Comparison of ENCODE assay signal across 1 cellular context in genomic region chr20:46332373-46333135, GRCh38.
TF ChIP-seq lines count a peak whose summit lies in the region.

No MANE protein-coding gene starts in this region.

TF ChIP-seq in WTC11, 78 proteins besides CTCF, POLR2A, EP300 and RAD21 (continued from another document):
- TF ChIP-seq HMGXB4 (CRISPR knock-in tag; IDR thresholded peaks at IDR 0.05), result no peak
- TF ChIP-seq ZMAT4 (CRISPR knock-in tag; IDR thresholded peaks at IDR 0.05), result no peak
- TF ChIP-seq FOXP1 (CRISPR knock-in tag; IDR thresholded peaks at IDR 0.05; ENCODE audit: borderline replicate concordance), result no peak
- TF ChIP-seq SMAD4 (CRISPR knock-in tag; IDR thresholded peaks at IDR 0.05), result no peak
- TF ChIP-seq ZBTB21 (CRISPR knock-in tag; IDR thresholded peaks at IDR 0.05; ENCODE audit: borderline replicate concordance), result no peak
- no peak for TF ChIP-seq FOXP4 (CRISPR knock-in tag; IDR thresholded peaks at IDR 0.05)
- TF ChIP-seq PRDM15 (CRISPR knock-in tag; IDR thresholded peaks at IDR 0.05), result no peak
- TF ChIP-seq RORB (CRISPR knock-in tag; IDR thresholded peaks at IDR 0.05), result no peak
- no peak for TF ChIP-seq ZBTB43 (CRISPR knock-in tag; IDR thresholded peaks at IDR 0.05)
- no peak for TF ChIP-seq AFF4 (CRISPR knock-in tag; IDR thresholded peaks at IDR 0.05; ENCODE audit: borderline replicate concordance)
- no peak for TF ChIP-seq SMAD3 (CRISPR knock-in tag; IDR thresholded peaks at IDR 0.05; ENCODE audit: borderline replicate concordance)
- TF ChIP-seq ZNF232 (CRISPR knock-in tag; IDR thresholded peaks at IDR 0.05), result no peak
- no peak for TF ChIP-seq ESRRA (CRISPR knock-in tag; IDR thresholded peaks at IDR 0.05; ENCODE audit: borderline replicate concordance)
- TF ChIP-seq SP1 (CRISPR knock-in tag; conservative IDR thresholded peaks at IDR 0.05), result no peak
- TF ChIP-seq USF1 (CRISPR knock-in tag; IDR thresholded peaks at IDR 0.05), result no peak
- no peak for TF ChIP-seq HMGA2 (CRISPR knock-in tag; IDR thresholded peaks at IDR 0.05)
TF ChIP-seq in WTC11: peak in this region for 0.
